8 cellular contexts compared by ENCODE assay signal in genomic region chr2:203533696-203534471, GRCh38. TPM values are rescaled to one million over a fixed set of nuclear protein-coding genes. Genes with fewer than 3 reads are reported as not detected.
A peak's percentile ranks its signal among the peaks of the same experiment; 100 is the strongest.
DNase-seq lines count a peak whose midpoint lies in the region; ATAC-seq, FAIRE-seq and TF ChIP-seq lines count a peak whose summit lies in the region.

No MANE protein-coding gene starts in this region.

- H3K79me2 ChIP-seq in HepG2 (ENCODE audit: insufficient read depth, low read length), result peaks cover 54% of the 10 kb centered on the region

- WGBS in body of pancreas, 2 donors, result 3 to 4% methylated on average over 18 of the region's 18 CpGs
- under 1% methylated on average over 18 of the region's 18 CpGs for WGBS in HepG2 (ENCODE audit: low lambda C conversion rate)
- 2 to 4% methylated on average over 18 of the region's 18 CpGs for WGBS in testis, 2 donors

- TF ChIP-seq RAD21 in HepG2 (CRISPR knock-in tag; IDR thresholded peaks at IDR 0.05), result no peak

- in situ Hi-C loops in HepG2 (cut with HindIII; ENCODE audit: extremely low pct_ligation_motif_present, low pct_unique_long_range_greater_than_20kb), result no loop called here

- no peaks in the 10 kb centered on the region for H3K9me3 ChIP-seq in body of pancreas
- no peaks in the 10 kb centered on the region for H3K9me3 ChIP-seq in HepG2 (ENCODE audit: low read length)
- H3K9me3 ChIP-seq in testis, result no peaks in the 10 kb centered on the region

- no peaks in the 10 kb centered on the region for H3K36me3 ChIP-seq in body of pancreas (replicated peaks in 1 of 2; ENCODE audit: insufficient read depth in 1 of 2, low read depth in 2 of 2)
- H3K36me3 ChIP-seq in HepG2 (replicated peaks in 1 of 2; ENCODE audit: control insufficient read depth in 1 of 2, insufficient read depth in 2 of 2, low read length in 2 of 2), result no peaks in the 10 kb centered on the region; a peak in 1 of 5 replicates
- H3K36me3 ChIP-seq in testis (ENCODE audit: low read depth, missing control alignments), result no peaks in the 10 kb centered on the region

- H3K4me1 ChIP-seq in body of pancreas, result peaks cover 11% of the 10 kb centered on the region
- H3K4me1 ChIP-seq in HepG2 (ENCODE audit: insufficient read depth, low read length), result peaks cover 30% of the 10 kb centered on the region
- H3K4me1 ChIP-seq in testis, result peaks cover 17% of the 10 kb centered on the region

- no peak for FAIRE-seq in HepG2 (lab: Jason Lieb, UNC)

- DNase-seq in DMS79 treated with DMSO at 0.1 percent for 48 hours (lab: John Stamatoyannopoulos, UW) (peak; percentile 52), DMS79 (lab: John Stamatoyannopoulos, UW) (no peak), NB4 (ENCODE audit: low read depth) (peak; percentile 49), body of pancreas (no peak), HepG2 (ENCODE audit: low spot score) (no peak), testis (no peak), GDM1 (lab: John Stamatoyannopoulos, UW) (no peak)

- peak overlapping the region; percentile 95 for H3K4me2 ChIP-seq in HepG2 (ENCODE audit: low read depth, low read length)

- no peak for TF ChIP-seq POLR2A in NB4 (IDR thresholded peaks at IDR 0.05; ENCODE audit: extremely low read depth, insufficient read length)
- TF ChIP-seq POLR2A in body of pancreas (IDR thresholded peaks at IDR 0.05), result no peak
- TF ChIP-seq POLR2A in HepG2 (IDR thresholded peaks at IDR 0.05; ENCODE audit: insufficient read depth in 1 of 2, low read depth in 2 of 2, low read length in 2 of 2), result no peak
- no peak for TF ChIP-seq POLR2A in testis (IDR thresholded peaks at IDR 0.05)

- H4K20me1 ChIP-seq in HepG2 (ENCODE audit: insufficient read depth, low read length), result no peaks in the 10 kb centered on the region

- TF ChIP-seq EP300 in HepG2 (IDR thresholded peaks at IDR 0.05; ENCODE audit: low read depth in 2 of 2, low read length in 2 of 2) (no peak), HepG2 (CRISPR knock-in tag; IDR thresholded peaks at IDR 0.05; ENCODE audit: borderline replicate concordance) (no peak)

- TF ChIP-seq CTCF in NB4 (IDR thresholded peaks at IDR 0.05; ENCODE audit: low read depth, low read length) (no peak), body of pancreas (IDR thresholded peaks at IDR 0.05) (no peak), HepG2 (CRISPR knock-in tag; IDR thresholded peaks at IDR 0.05) (no peak), testis (IDR thresholded peaks at IDR 0.05) (no peak)

- H3K9ac ChIP-seq in HepG2 (ENCODE audit: insufficient read depth, low read depth, low read length), result peak overlapping the region; percentile 56

- H2AFZ ChIP-seq in HepG2 (ENCODE audit: low read length), result peak overlapping the region; percentile 8

- POLR2A ChIA-PET in HepG2 (lab: Yijun Ruan, JAX), result interaction anchor here (1.4 to 3.4 kb wide), 5 partner anchors 14 to 286 kb away, joined by 3 to 27 read pairs (median 5); no protein-coding TSS in a partner anchor

- TSS peak; percentile 70 for BruUV-seq in HepG2 (replicated peaks; lab: Mats Ljungman, UMichigan)

- H3K27ac ChIP-seq in body of pancreas (peak overlapping the region in 3 of 4 donors; percentile 35 to 94 (median 86)), HepG2 (ENCODE audit: extremely low read length, insufficient read depth, low read length) (peak overlapping the region; percentile 29), testis (peak overlapping the region; percentile 94 to 95)

- H3K27me3 ChIP-seq in body of pancreas, result no peaks in the 10 kb centered on the region
- H3K27me3 ChIP-seq in HepG2 (ENCODE audit: control insufficient read depth in 1 of 2, insufficient read depth in 2 of 2, low read length in 2 of 2), result no peaks in the 10 kb centered on the region; a peak in 1 of 5 replicates
- no peaks in the 10 kb centered on the region for H3K27me3 ChIP-seq in testis

- CTCF ChIA-PET in HepG2 (lab: Yijun Ruan, JAX; ENCODE audit: low intra/inter-chr PET ratio, low total read pairs), result no interaction called here

- H3K4me3 ChIP-seq in NB4 (ENCODE audit: low read depth, low read length), result no peak overlapping the region
- H3K4me3 ChIP-seq in body of pancreas, result peak overlapping the region in 1 of 2 donors; percentile 95
- H3K4me3 ChIP-seq in HepG2 (replicated peaks in 1 of 3; ENCODE audit: insufficient read depth in 1 of 3, low read depth in 2 of 3, low read length in 3 of 3), result peak overlapping the region; percentile 97 to 99 (median 97)
- peak overlapping the region; percentile 84 to 97 for H3K4me3 ChIP-seq in testis

- ATAC-seq in body of pancreas (no peak), HepG2 (peak; percentile 15), HG03039 (IDR thresholded peaks at IDR 0.05; ENCODE audit: unreplicated experiment) (no peak)

- intact Hi-C loops in body of pancreas (cut with DNase I), result no loop called here
- intact Hi-C loops in HepG2 (cut with micrococcal nuclease; ENCODE audit: unreplicated experiment), result loop anchor here (1.0 to 2.0 kb wide), 3 partner anchors 117 to 281 kb away; no protein-coding TSS in a partner anchor
- intact Hi-C loops in testis (cut with DNase I; ENCODE audit: low total_unique reads), result no loop called here

TF ChIP-seq in HepG2, 621 proteins besides CTCF, POLR2A, EP300 and RAD21 (continues in another document):
- TF ChIP-seq ZNF790 (CRISPR knock-in tag; IDR thresholded peaks at IDR 0.05; ENCODE audit: borderline replicate concordance) (no peak), ZNF333 (CRISPR knock-in tag; IDR thresholded peaks at IDR 0.05; ENCODE audit: borderline replicate concordance) (no peak)

RNA-seq across cellular contexts. Expression of gene RAPH1, which starts 1.2 kb away (rescaled TPM):
- total RNA-seq in body of pancreas (10 to 100 TPM; 11.9 TPM), HepG2 (2016; rRNA removed; fragmentation: Illumina TruSeq; extraction: Trizol) (6.7 and 17.9 TPM in 2 replicates), testis (10 to 100 TPM; 31.1 to 36.5 TPM)
- total RNA-seq in HepG2 (2016; cell fraction: cytosol; rRNA removed; fragmentation: Illumina TruSeq; extraction: Trizol; ENCODE audit: low read depth), result 9.6 and 10.3 TPM in 2 replicates
- total RNA-seq in HepG2 (2016; cell fraction: insoluble cytoplasmic fraction; rRNA removed; fragmentation: Illumina TruSeq; extraction: Trizol), result 6.1 and 18.5 TPM in 2 replicates
- 11.9 and 16.6 TPM in 2 replicates for total RNA-seq in HepG2 (2016; cell fraction: membrane; rRNA removed; fragmentation: Illumina TruSeq; extraction: Trizol)
- 14.0 and 19.2 TPM in 2 replicates for total RNA-seq in HepG2 (2016; cell fraction: nucleus; rRNA removed; fragmentation: Illumina TruSeq; extraction: Trizol)
- polyA plus RNA-seq in HepG2 (2011; rRNA removed) (5.3 TPM in 2 replicates), testis (ENCODE audit: insufficient read depth, low read depth, low replicate concordance) (22.1 TPM)
- polyA plus RNA-seq in HepG2 (2011; cell fraction: cytosol; rRNA removed), result 2.0 and 2.9 TPM in 2 replicates
- polyA plus RNA-seq in HepG2 (2011; cell fraction: nucleus; rRNA removed), result 4.2 and 5.9 TPM in 2 replicates
- 6.5 and 7.6 TPM in 2 replicates for polyA plus RNA-seq in HepG2 (2012)
- 1.4 and 2.7 TPM in 2 replicates for polyA plus RNA-seq in HepG2 (2016; cell fraction: cytosol; fragmentation: Illumina TruSeq; extraction: Trizol; ENCODE audit: low read depth)
- polyA plus RNA-seq in HepG2 (2016; cell fraction: insoluble cytoplasmic fraction; fragmentation: Illumina TruSeq; extraction: Trizol; ENCODE audit: low read depth), result 6.2 and 8.1 TPM in 2 replicates
- polyA plus RNA-seq in HepG2 (2016; cell fraction: membrane; fragmentation: Illumina TruSeq; extraction: Trizol; ENCODE audit: low read depth), result 2.3 and 2.5 TPM in 2 replicates
- 12.1 and 13.7 TPM in 2 replicates for polyA plus RNA-seq in HepG2 (2016; cell fraction: nucleus; fragmentation: Illumina TruSeq; extraction: Trizol; ENCODE audit: insufficient read depth, low read depth)
- polyA minus RNA-seq in HepG2 (2011; rRNA and poly(A)+ RNA removed; ENCODE audit: low replicate concordance), result 9.4 and 9.7 TPM in 2 replicates
- 9.3 and 11.0 TPM in 2 replicates for polyA minus RNA-seq in HepG2 (2011; cell fraction: cytosol; rRNA and poly(A)+ RNA removed)
- polyA minus RNA-seq in HepG2 (2011; cell fraction: nucleus; rRNA and poly(A)+ RNA removed), result 13.0 and 19.0 TPM in 2 replicates

Comparison
In these comparisons a context has a peak if more than half of its experiments do, and no peak if none do; other contexts are left out.
1. DNase-seq: peak in DMS79 treated with DMSO at 0.1 percent for 48 hours (single experiment) and NB4 (single experiment); none in DMS79 (single experiment), body of pancreas (0 of 4), HepG2 (single experiment), testis (single experiment) and GDM1 (single experiment).
2. H3K27ac ChIP-seq: peak in every context shown above with its lines; median percentile 94 in testis; 86 in body of pancreas; 29 in HepG2.